In genomic region chr7:30975257-30975899, GRCh38 we compare ENCODE assay signal across 2 cellular contexts.
TF ChIP-seq lines count a peak whose summit lies in the region.

No MANE protein-coding gene starts in this region.

TF ChIP-seq in GM23338, 12 proteins besides CTCF, POLR2A, EP300 and RAD21:
- TF ChIP-seq ZNF114 (CRISPR knock-in tag; IDR thresholded peaks at IDR 0.05) (no peak), POLR2AphosphoS5 (IDR thresholded peaks at IDR 0.05; ENCODE audit: low read depth) (no peak), ZNF331 (CRISPR knock-in tag; IDR thresholded peaks at IDR 0.05; ENCODE audit: low read depth) (no peak), EZH2phosphoT487 (IDR thresholded peaks at IDR 0.05; ENCODE audit: unreplicated experiment) (no peak), JUNB (IDR thresholded peaks at IDR 0.05; ENCODE audit: unreplicated experiment) (no peak), ETS1 (IDR thresholded peaks at IDR 0.05) (no peak), REST (IDR thresholded peaks at IDR 0.05; ENCODE audit: unreplicated experiment) (no peak)

TF ChIP-seq in H1, 55 proteins besides CTCF, POLR2A, EP300 and RAD21:
- TF ChIP-seq SAP30 (IDR thresholded peaks at IDR 0.05; ENCODE audit: insufficient read depth, insufficient replicate concordance, low read length), result no peak
- TF ChIP-seq GABPA (IDR thresholded peaks at IDR 0.05; ENCODE audit: borderline replicate concordance, insufficient read depth, low read length), result no peak
- no peak for TF ChIP-seq CHD7 (IDR thresholded peaks at IDR 0.05; ENCODE audit: insufficient replicate concordance, low read length)
- no peak for TF ChIP-seq MAX (IDR thresholded peaks at IDR 0.05)
- no peak for TF ChIP-seq ATF2 (IDR thresholded peaks at IDR 0.05; ENCODE audit: low read length)
- no peak for TF ChIP-seq SP2 (IDR thresholded peaks at IDR 0.05; ENCODE audit: low read length)
- no peak for TF ChIP-seq ASH2L (IDR thresholded peaks at IDR 0.05; ENCODE audit: low read length)
- TF ChIP-seq SP4 (IDR thresholded peaks at IDR 0.05; ENCODE audit: low read length), result no peak
- no peak for TF ChIP-seq HDAC6 (IDR thresholded peaks at IDR 0.05; ENCODE audit: low read depth, low read length)
- no peak for TF ChIP-seq TAF1 (IDR thresholded peaks at IDR 0.05; ENCODE audit: low read depth, low read length)
- TF ChIP-seq RBBP5 (IDR thresholded peaks at IDR 0.05; ENCODE audit: borderline replicate concordance, low read depth, low read length), result no peak
- no peak for TF ChIP-seq CEBPB (IDR thresholded peaks at IDR 0.05; ENCODE audit: low read depth, low read length)
- no peak for TF ChIP-seq CTBP2 (IDR thresholded peaks at IDR 0.05; ENCODE audit: borderline replicate concordance, insufficient read depth, insufficient read length, low read length)
- no peak for TF ChIP-seq KDM1A (IDR thresholded peaks at IDR 0.05; ENCODE audit: borderline replicate concordance, low read length)
- no peak for TF ChIP-seq BCL11A (IDR thresholded peaks at IDR 0.05; ENCODE audit: low read depth in 2 of 2, low read length in 2 of 2)
- no peak for TF ChIP-seq SIX5 (IDR thresholded peaks at IDR 0.05; ENCODE audit: low read depth, low read length)
- no peak for TF ChIP-seq SIN3A (conservative IDR thresholded peaks at IDR 0.05 in 1 of 2, IDR thresholded peaks at IDR 0.05 in 1 of 2; ENCODE audit: low read depth in 1 of 2, low read length in 2 of 2)
- no peak for TF ChIP-seq CHD2 (IDR thresholded peaks at IDR 0.05; ENCODE audit: low read length)
TF ChIP-seq in H1: peak in this region for 0.
